Comparison of ENCODE assay signal across 1 cellular context in the genomic region with DNA sequence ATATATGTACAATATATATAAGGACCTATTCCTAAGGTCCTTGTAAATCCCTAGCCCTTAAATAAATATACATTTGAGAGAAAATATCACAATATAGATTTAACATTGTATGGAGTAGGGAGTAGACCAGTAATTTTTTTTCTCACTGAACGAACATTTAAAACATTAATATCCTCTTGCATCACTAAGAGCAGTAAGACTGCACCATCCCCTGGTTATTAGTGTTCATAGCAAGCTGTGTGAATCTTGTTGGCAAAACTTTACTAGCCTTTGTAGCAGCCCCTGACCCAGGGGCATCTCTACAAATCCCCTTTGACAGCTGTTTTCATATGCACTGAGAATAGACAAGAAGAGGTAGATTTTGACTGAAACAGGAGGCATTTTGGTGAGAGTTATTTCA.
TF ChIP-seq lines count a peak whose summit lies in the region.

No MANE protein-coding gene starts in this region.

TF ChIP-seq in GM23338, 12 proteins besides CTCF, POLR2A, EP300 and RAD21 (continued from another document):
- TF ChIP-seq, protein P1, sequence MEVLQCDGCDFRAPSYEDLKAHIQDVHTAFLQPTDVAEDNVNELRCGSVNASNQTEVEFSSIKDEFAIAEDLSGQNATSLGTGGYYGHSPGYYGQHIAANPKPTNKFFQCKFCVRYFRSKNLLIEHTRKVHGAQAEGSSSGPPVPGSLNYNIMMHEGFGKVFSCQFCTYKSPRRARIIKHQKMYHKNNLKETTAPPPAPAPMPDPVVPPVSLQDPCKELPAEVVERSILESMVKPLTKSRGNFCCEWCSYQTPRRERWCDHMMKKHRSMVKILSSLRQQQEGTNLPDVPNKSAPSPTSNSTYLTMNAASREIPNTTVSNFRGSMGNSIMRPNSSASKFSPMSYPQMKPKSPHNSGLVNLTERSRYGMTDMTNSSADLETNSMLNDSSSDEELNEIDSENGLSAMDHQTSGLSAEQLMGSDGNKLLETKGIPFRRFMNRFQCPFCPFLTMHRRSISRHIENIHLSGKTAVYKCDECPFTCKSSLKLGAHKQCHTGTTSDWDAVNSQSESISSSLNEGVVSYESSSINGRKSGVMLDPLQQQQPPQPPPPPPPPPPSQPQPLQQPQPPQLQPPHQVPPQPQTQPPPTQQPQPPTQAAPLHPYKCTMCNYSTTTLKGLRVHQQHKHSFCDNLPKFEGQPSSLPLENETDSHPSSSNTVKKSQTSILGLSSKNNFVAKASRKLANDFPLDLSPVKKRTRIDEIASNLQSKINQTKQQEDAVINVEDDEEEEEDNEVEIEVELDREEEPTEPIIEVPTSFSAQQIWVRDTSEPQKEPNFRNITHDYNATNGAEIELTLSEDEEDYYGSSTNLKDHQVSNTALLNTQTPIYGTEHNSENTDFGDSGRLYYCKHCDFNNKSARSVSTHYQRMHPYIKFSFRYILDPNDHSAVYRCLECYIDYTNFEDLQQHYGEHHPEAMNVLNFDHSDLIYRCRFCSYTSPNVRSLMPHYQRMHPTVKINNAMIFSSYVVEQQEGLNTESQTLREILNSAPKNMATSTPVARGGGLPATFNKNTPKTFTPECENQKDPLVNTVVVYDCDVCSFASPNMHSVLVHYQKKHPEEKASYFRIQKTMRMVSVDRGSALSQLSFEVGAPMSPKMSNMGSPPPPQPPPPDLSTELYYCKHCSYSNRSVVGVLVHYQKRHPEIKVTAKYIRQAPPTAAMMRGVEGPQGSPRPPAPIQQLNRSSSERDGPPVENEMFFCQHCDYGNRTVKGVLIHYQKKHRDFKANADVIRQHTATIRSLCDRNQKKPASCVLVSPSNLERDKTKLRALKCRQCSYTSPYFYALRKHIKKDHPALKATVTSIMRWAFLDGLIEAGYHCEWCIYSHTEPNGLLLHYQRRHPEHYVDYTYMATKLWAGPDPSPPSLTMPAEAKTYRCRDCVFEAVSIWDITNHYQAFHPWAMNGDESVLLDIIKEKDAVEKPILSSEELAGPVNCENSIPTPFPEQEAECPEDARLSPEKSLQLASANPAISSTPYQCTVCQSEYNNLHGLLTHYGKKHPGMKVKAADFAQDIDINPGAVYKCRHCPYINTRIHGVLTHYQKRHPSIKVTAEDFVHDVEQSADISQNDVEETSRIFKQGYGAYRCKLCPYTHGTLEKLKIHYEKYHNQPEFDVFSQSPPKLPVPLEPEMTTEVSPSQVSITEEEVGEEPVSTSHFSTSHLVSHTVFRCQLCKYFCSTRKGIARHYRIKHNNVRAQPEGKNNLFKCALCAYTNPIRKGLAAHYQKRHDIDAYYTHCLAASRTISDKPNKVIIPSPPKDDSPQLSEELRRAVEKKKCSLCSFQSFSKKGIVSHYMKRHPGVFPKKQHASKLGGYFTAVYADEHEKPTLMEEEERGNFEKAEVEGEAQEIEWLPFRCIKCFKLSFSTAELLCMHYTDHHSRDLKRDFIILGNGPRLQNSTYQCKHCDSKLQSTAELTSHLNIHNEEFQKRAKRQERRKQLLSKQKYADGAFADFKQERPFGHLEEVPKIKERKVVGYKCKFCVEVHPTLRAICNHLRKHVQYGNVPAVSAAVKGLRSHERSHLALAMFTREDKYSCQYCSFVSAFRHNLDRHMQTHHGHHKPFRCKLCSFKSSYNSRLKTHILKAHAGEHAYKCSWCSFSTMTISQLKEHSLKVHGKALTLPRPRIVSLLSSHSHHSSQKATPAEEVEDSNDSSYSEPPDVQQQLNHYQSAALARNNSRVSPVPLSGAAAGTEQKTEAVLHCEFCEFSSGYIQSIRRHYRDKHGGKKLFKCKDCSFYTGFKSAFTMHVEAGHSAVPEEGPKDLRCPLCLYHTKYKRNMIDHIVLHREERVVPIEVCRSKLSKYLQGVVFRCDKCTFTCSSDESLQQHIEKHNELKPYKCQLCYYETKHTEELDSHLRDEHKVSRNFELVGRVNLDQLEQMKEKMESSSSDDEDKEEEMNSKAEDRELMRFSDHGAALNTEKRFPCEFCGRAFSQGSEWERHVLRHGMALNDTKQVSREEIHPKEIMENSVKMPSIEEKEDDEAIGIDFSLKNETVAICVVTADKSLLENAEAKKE (CRISPR knock-in tag; IDR thresholded peaks at IDR 0.05): no peak
- TF ChIP-seq STAT1 (IDR thresholded peaks at IDR 0.05; ENCODE audit: unreplicated experiment) (no peak), ZNF114 (CRISPR knock-in tag; IDR thresholded peaks at IDR 0.05) (no peak), ZNF331 (CRISPR knock-in tag; IDR thresholded peaks at IDR 0.05; ENCODE audit: low read depth) (no peak), EZH2phosphoT487 (IDR thresholded peaks at IDR 0.05; ENCODE audit: unreplicated experiment) (no peak), CREB1 (CRISPR knock-in tag; IDR thresholded peaks at IDR 0.05; ENCODE audit: low read depth) (no peak), NANOG (IDR thresholded peaks at IDR 0.05; ENCODE audit: borderline replicate concordance) (no peak), JUNB (IDR thresholded peaks at IDR 0.05; ENCODE audit: unreplicated experiment) (no peak)
- TF ChIP-seq, protein P2, sequence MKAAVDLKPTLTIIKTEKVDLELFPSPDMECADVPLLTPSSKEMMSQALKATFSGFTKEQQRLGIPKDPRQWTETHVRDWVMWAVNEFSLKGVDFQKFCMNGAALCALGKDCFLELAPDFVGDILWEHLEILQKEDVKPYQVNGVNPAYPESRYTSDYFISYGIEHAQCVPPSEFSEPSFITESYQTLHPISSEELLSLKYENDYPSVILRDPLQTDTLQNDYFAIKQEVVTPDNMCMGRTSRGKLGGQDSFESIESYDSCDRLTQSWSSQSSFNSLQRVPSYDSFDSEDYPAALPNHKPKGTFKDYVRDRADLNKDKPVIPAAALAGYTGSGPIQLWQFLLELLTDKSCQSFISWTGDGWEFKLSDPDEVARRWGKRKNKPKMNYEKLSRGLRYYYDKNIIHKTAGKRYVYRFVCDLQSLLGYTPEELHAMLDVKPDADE (IDR thresholded peaks at IDR 0.05): no peak
- TF ChIP-seq, protein P3, sequence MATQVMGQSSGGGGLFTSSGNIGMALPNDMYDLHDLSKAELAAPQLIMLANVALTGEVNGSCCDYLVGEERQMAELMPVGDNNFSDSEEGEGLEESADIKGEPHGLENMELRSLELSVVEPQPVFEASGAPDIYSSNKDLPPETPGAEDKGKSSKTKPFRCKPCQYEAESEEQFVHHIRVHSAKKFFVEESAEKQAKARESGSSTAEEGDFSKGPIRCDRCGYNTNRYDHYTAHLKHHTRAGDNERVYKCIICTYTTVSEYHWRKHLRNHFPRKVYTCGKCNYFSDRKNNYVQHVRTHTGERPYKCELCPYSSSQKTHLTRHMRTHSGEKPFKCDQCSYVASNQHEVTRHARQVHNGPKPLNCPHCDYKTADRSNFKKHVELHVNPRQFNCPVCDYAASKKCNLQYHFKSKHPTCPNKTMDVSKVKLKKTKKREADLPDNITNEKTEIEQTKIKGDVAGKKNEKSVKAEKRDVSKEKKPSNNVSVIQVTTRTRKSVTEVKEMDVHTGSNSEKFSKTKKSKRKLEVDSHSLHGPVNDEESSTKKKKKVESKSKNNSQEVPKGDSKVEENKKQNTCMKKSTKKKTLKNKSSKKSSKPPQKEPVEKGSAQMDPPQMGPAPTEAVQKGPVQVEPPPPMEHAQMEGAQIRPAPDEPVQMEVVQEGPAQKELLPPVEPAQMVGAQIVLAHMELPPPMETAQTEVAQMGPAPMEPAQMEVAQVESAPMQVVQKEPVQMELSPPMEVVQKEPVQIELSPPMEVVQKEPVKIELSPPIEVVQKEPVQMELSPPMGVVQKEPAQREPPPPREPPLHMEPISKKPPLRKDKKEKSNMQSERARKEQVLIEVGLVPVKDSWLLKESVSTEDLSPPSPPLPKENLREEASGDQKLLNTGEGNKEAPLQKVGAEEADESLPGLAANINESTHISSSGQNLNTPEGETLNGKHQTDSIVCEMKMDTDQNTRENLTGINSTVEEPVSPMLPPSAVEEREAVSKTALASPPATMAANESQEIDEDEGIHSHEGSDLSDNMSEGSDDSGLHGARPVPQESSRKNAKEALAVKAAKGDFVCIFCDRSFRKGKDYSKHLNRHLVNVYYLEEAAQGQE (IDR thresholded peaks at IDR 0.05; ENCODE audit: unreplicated experiment): no peak
